Comparison of ENCODE assay signal across 27 cellular contexts in the genomic region with DNA sequence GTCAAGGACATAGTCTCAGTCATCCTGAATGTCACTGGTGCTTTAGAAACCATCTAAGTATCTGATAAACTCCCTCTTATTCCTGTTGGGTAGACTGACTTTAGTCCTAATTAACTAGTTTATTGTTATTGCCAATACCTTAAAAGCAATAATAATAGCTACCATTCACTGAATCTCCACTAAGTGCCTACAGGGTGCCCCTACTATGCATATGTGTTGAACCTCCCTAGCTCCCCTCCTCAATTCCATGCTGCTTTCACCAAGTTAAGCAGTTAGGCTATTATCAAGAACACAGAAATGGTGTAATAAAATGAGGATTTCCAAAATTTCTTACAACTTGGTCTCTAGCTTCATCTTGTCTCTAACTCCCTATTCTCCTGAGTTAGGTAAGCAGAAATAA.
"Had no signal": no experiment of that assay in that cellular context is flagged by ENCODE, and none has a peak within 500 bp of the region (broad histone marks: within the 10 kb centered on the region; RNA-seq: fewer than 3 reads in every experiment).

No MANE protein-coding gene starts in this region.

- H3K4me1 ChIP-seq: neural progenitor cell, parathyroid adenoma, psoas muscle, right lobe of liver, sigmoid colon, stomach, thyroid gland, tibial nerve, upper lobe of left lung, vagina had no signal

- H3K27me3 ChIP-seq: neural progenitor cell, ovary, right lobe of liver, sigmoid colon, stomach, thyroid gland, tibial nerve, upper lobe of left lung, vagina had no signal

- H3K4me3 ChIP-seq: neural progenitor cell, ovary, psoas muscle, right lobe of liver, sigmoid colon, stomach, thoracic aorta, thyroid gland, tibial nerve, upper lobe of left lung, vagina had no signal

- FAIRE-seq: small intestine had no signal

- H3K4me2 ChIP-seq: neural progenitor cell had no signal

- H3K79me2 ChIP-seq: parathyroid adenoma had no signal

- H3K27me3 Mint-ChIP-seq: progenitor cell of endocrine pancreas; stimulated activated naive B cell treated with anti-CD40 and anti-IgM and Interleukin-4, amounts not matched to agents 10 μg/mL and 1 μg/mL and 100 μg/mL, for 72 hours; stimulated activated naive CD8-positive, alpha-beta T cell treated with anti-CD3 and anti-CD28 coated beads, Interleukin-15, Interleukin-2, amounts not matched to agents 100 ng/mL and 50 ng/mL, for 24 hours had no signal

- H3K27ac Mint-ChIP-seq: nephron; neural progenitor cell; progenitor cell of endocrine pancreas; stimulated activated effector memory CD8-positive, alpha-beta T cell treated with anti-CD3 and anti-CD28 coated beads, Interleukin-12 subunit alpha, Interleukin-12 subunit beta, amount 100 ng/mL, for 72 hours; stimulated activated naive B cell treated with anti-CD40 and anti-IgM and Interleukin-4, amounts not matched to agents 10 μg/mL and 1 μg/mL and 100 μg/mL, for 72 hours; stimulated activated naive CD8-positive, alpha-beta T cell treated with anti-CD3 and anti-CD28 coated beads, Interleukin-15, Interleukin-2, amounts not matched to agents 100 ng/mL and 50 ng/mL, for 24 hours had no signal

- H3K36me3 Mint-ChIP-seq: neural progenitor cell; stimulated activated effector memory CD8-positive, alpha-beta T cell treated with anti-CD3 and anti-CD28 coated beads, Interleukin-12 subunit alpha, Interleukin-12 subunit beta, amount 100 ng/mL, for 72 hours; stimulated activated naive B cell treated with anti-CD40 and anti-IgM and Interleukin-4, amounts not matched to agents 10 μg/mL and 1 μg/mL and 100 μg/mL, for 72 hours had no signal

- H3K4me3 Mint-ChIP-seq: nephron; neural progenitor cell; stimulated activated effector memory CD8-positive, alpha-beta T cell treated with anti-CD3 and anti-CD28 coated beads, Interleukin-12 subunit alpha, Interleukin-12 subunit beta, amount 100 ng/mL, for 72 hours; stimulated activated naive B cell treated with anti-CD40 and anti-IgM and Interleukin-4, amounts not matched to agents 10 μg/mL and 1 μg/mL and 100 μg/mL, for 72 hours; stimulated activated naive CD8-positive, alpha-beta T cell treated with anti-CD3 and anti-CD28 coated beads, Interleukin-15, Interleukin-2, amounts not matched to agents 100 ng/mL and 50 ng/mL, for 24 hours had no signal

- H3K36me3 ChIP-seq: neural progenitor cell, ovary, right lobe of liver, sigmoid colon, stomach, thoracic aorta, thyroid gland, tibial nerve, upper lobe of left lung, vagina had no signal

- H3K9ac ChIP-seq: neural progenitor cell, parathyroid adenoma had no signal

- H3K27ac ChIP-seq: neural progenitor cell, ovary, parathyroid adenoma, psoas muscle, right lobe of liver, sigmoid colon, stomach, thoracic aorta, thyroid gland, tibial nerve, upper lobe of left lung, vagina had no signal

- DNase-seq: occipital lobe; ovary; posterior cingulate gyrus; psoas muscle; right cardiac atrium; right lobe of liver; sigmoid colon; small intestine; stimulated activated CD4-positive, alpha-beta T cell treated with anti-CD3 and anti-CD28 coated beads, Interleukin-15, amount 100 ng/mL, for 24 hours; stimulated activated CD4-positive, alpha-beta T cell treated with anti-CD3 and anti-CD28 coated beads, Interleukin-2, amount 100 ng/mL, for 24 hours; stimulated activated CD4-positive, alpha-beta T cell treated with anti-CD3 and anti-CD28 coated beads, Interleukin-2, amount 100 ng/mL, for 48 hours; stimulated activated CD4-positive, alpha-beta T cell treated with anti-CD3 and anti-CD28 coated beads, Interleukin-4, amount 100 ng/mL, for 24 hours; stimulated activated naive B cell treated with anti-CD40 and anti-IgM and Interleukin-4, amounts not matched to agents 10 μg/mL and 1 μg/mL and 100 μg/mL, for 72 hours; stimulated activated naive CD4-positive, alpha-beta T cell treated with Interleukin-2 at 50 U/mL for 16 hours; stomach; thyroid gland; trophoblast cell; upper lobe of left lung had no signal

- H3K4me1 Mint-ChIP-seq: neural progenitor cell had no signal

- H2AFZ ChIP-seq: neural progenitor cell, parathyroid adenoma had no signal

- ATAC-seq: psoas muscle; right cardiac atrium; right lobe of liver; stimulated activated effector memory CD8-positive, alpha-beta T cell treated with anti-CD3 and anti-CD28 coated beads, Interleukin-12 subunit alpha, Interleukin-12 subunit beta, amount 100 ng/mL, for 72 hours; stimulated activated naive B cell treated with anti-CD40 and anti-IgM and Interleukin-4, amounts not matched to agents 10 μg/mL and 1 μg/mL and 100 μg/mL, for 72 hours had no signal

- H3K9me3 ChIP-seq: ovary, psoas muscle, right lobe of liver, sigmoid colon, stomach, thoracic aorta, thyroid gland, tibial nerve, upper lobe of left lung, vagina had no signal

- H3K9me3 Mint-ChIP-seq: nephron; neural progenitor cell; stimulated activated effector memory CD8-positive, alpha-beta T cell treated with anti-CD3 and anti-CD28 coated beads, Interleukin-12 subunit alpha, Interleukin-12 subunit beta, amount 100 ng/mL, for 72 hours; stimulated activated naive B cell treated with anti-CD40 and anti-IgM and Interleukin-4, amounts not matched to agents 10 μg/mL and 1 μg/mL and 100 μg/mL, for 72 hours; stimulated activated naive CD8-positive, alpha-beta T cell treated with anti-CD3 and anti-CD28 coated beads, Interleukin-15, Interleukin-2, amounts not matched to agents 100 ng/mL and 50 ng/mL, for 24 hours had no signal
